10 cellular contexts compared by ENCODE assay signal in the genomic region with DNA sequence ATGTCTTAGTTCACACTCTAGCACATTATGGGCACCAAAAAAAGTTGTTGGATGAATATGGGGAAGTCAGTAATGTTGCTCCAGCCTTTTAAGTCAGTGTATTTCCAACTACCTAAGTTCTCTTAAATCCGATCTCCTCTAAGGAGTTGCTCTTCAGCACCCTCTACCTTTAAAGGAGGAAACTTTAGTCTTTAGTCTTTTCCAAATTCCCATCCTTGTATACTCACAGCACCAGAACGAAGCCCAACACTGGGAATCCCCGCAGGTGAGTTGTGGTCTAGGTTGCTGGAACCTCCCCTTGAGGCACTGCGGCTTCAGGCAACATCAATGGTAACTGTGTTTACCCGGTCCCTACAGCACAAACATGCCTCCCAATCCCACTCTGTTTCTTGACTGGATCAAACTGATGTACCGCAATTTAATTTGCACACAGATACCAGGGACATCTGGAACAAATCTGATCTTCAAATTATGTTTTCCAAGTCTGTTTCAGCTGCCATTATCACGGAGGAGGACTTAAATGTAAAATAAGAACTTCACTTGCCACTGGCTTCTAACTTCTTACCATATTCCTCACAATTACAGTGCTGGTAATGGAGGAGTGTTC.
A peak's percentile ranks its signal among the peaks of the same experiment; 100 is the strongest.
DNase-seq lines count a peak whose midpoint lies in the region; ATAC-seq, FAIRE-seq and TF ChIP-seq lines count a peak whose summit lies in the region.
"Had no signal": no experiment of that assay in that cellular context is flagged by ENCODE, and none has a peak within 500 bp of the region (broad histone marks: within the 10 kb centered on the region; RNA-seq: fewer than 3 reads in every experiment).

No MANE protein-coding gene starts in this region.

- no peak overlapping the region for H3T11ph ChIP-seq in H9 (ENCODE audit: low read length)

- H4K20me1 ChIP-seq in H9 (ENCODE audit: control insufficient read depth, insufficient read depth, insufficient read length) (peaks cover 2% of the 10 kb centered on the region), OCI-LY7 (ENCODE audit: insufficient read depth, low read length) (no peaks in the 10 kb centered on the region)

- no peak overlapping the region for H2BK15ac ChIP-seq in H9 (ENCODE audit: low read depth, low read length)

- no peaks in the 10 kb centered on the region for H3K9me3 ChIP-seq in H9 (ENCODE audit: control insufficient read depth, low read depth, low read length)
- no peaks in the 10 kb centered on the region for H3K9me3 ChIP-seq in OCI-LY7 (ENCODE audit: low read length)
- no peaks in the 10 kb centered on the region for H3K9me3 ChIP-seq in pancreas

- CTCF ChIA-PET in OCI-LY7 (lab: Charles Lee; ENCODE audit: unreplicated experiment): no interaction called here

- H3K27me3 Mint-ChIP-seq in H9 (ENCODE audit: low read depth): no peaks in the 10 kb centered on the region; the same call in 1 of the 2 replicates
- H3K27me3 Mint-ChIP-seq: activated naive CD8-positive, alpha-beta T cell treated with anti-CD3 and anti-CD28 coated beads, Interleukin-2, amount 10 ng/mL, durations not matched to agents 7 days and 5 days had no signal

- no peak for FAIRE-seq in pancreas (lab: Jason Lieb, UNC)

- H3K9ac ChIP-seq in H9 (ENCODE audit: extremely low read depth, insufficient read length, low read length): no peak overlapping the region

- intact Hi-C loops in OCI-LY7 (cut with micrococcal nuclease; ENCODE audit: unreplicated experiment) (no loop called here), pancreas (cut with DNase I) (no loop called here)

- DNase-seq in H9 (peak; percentile 51), OCI-LY7 (ENCODE audit: low spot score) (no peak), epithelial cell of proximal tubule (ENCODE audit: low read depth) (no peak), pancreas (no peak), activated gamma-delta T cell (lab: John Stamatoyannopoulos, UW) (no peak), AML-193 (lab: John Stamatoyannopoulos, UW) (no peak), NCI-H510A (lab: John Stamatoyannopoulos, UW) (no peak)
- DNase-seq: activated naive CD8-positive, alpha-beta T cell treated with anti-CD3 and anti-CD28 coated beads, Interleukin-2, amount 10 ng/mL, durations not matched to agents 7 days and 5 days; KG1 had no signal

- H3K4ac ChIP-seq in H9 (ENCODE audit: low read depth, low read length): no peak overlapping the region

- no peaks in the 10 kb centered on the region for H3K9me2 ChIP-seq in OCI-LY7 (ENCODE audit: insufficient read depth, low read length)

- no peak overlapping the region for H3K56ac ChIP-seq in H9 (ENCODE audit: insufficient read length, low read depth, low read length)

- peak in 3 of 4 donors; percentile 43 to 64 (median 60) for ATAC-seq in pancreas
- no peak for ATAC-seq in HG02623 (IDR thresholded peaks at IDR 0.05; ENCODE audit: unreplicated experiment)

- H3K4me2 ChIP-seq in H9 (ENCODE audit: insufficient read depth, insufficient read length, low read length) (no peak overlapping the region), OCI-LY7 (ENCODE audit: low read length) (no peak overlapping the region)

- no peak overlapping the region for H3K27ac Mint-ChIP-seq in H9
- H3K27ac Mint-ChIP-seq: activated naive CD8-positive, alpha-beta T cell treated with anti-CD3 and anti-CD28 coated beads, Interleukin-2, amount 10 ng/mL, durations not matched to agents 7 days and 5 days had no signal

- peaks cover 8% of the 10 kb centered on the region; the same call in 1 of the 2 replicates for H3K79me2 ChIP-seq in H9 (ENCODE audit: insufficient read depth, low read length)
- no peaks in the 10 kb centered on the region; the same call in 1 of the 2 replicates for H3K79me2 ChIP-seq in OCI-LY7 (ENCODE audit: insufficient read depth, low read depth, low read length)

- H3K4me1 Mint-ChIP-seq in H9: peaks cover 32 to 40% of the 10 kb centered on the region in 2 experiments

- H3K23ac ChIP-seq in H9 (ENCODE audit: insufficient read length, low read depth, low read length): no peak overlapping the region

- H3K4me1 ChIP-seq in H9 (ENCODE audit: insufficient read depth, low read length): peaks cover 8% of the 10 kb centered on the region; the same call in 1 of the 2 replicates
- peaks cover under 1% of the 10 kb centered on the region for H3K4me1 ChIP-seq in OCI-LY7 (ENCODE audit: insufficient read depth, low read length, poor library complexity, severe bottlenecking)
- no peaks in the 10 kb centered on the region for H3K4me1 ChIP-seq in pancreas

- H2BK5ac ChIP-seq in H9 (ENCODE audit: insufficient read length, low read length): no peak overlapping the region

- no peak overlapping the region for H2BK20ac ChIP-seq in H9 (ENCODE audit: low read depth, low read length, poor library complexity, severe bottlenecking)

- no peak overlapping the region for H4K91ac ChIP-seq in H9 (ENCODE audit: insufficient read length, low read depth, low read length)

- H2AFZ ChIP-seq in H9 (ENCODE audit: low read length) (no peak overlapping the region), OCI-LY7 (ENCODE audit: low read length) (no peak overlapping the region)

- no peak overlapping the region for H3K4me3 ChIP-seq in OCI-LY7 (ENCODE audit: low read depth, low read length, poor library complexity, severe bottlenecking)
- H3K4me3 ChIP-seq in epithelial cell of proximal tubule (ENCODE audit: low read depth, low read length): no peak overlapping the region
- no peak overlapping the region for H3K4me3 ChIP-seq in pancreas

- H3K79me1 ChIP-seq in H9 (ENCODE audit: insufficient read depth, low read depth, low read length, poor library complexity, severe bottlenecking): peaks cover 22% of the 10 kb centered on the region

- peaks cover 18 to 22% (median 21%) of the 10 kb centered on the region in 3 experiments for H3K36me3 Mint-ChIP-seq in H9 (ENCODE audit: insufficient read depth in 1 of 3, low read depth in 3 of 3)

- H4K8ac ChIP-seq in H9 (replicated peaks; ENCODE audit: insufficient read length, low read depth, low read length): no peak overlapping the region

- no peak overlapping the region for H2BK12ac ChIP-seq in H9 (ENCODE audit: insufficient read length, low read depth, low read length)

- no peak overlapping the region for H4K5ac ChIP-seq in H9 (ENCODE audit: insufficient read length, low read depth, low read length)

- H3K9me3 Mint-ChIP-seq in H9: peaks cover 8 to 9% of the 10 kb centered on the region in 2 experiments; a peak in 3 of 5 replicates

- no TSS peak for BruUV-seq in OCI-LY7 (replicated peaks; lab: Mats Ljungman, UMichigan)

- no peak overlapping the region for H3K14ac ChIP-seq in H9 (ENCODE audit: insufficient read depth, low read length)

- WGBS in H9 (ENCODE audit: extremely low coverage, insufficient read length, low lambda C conversion rate): no CpG with 5 or more reads among the region's 7 CpGs
- 82 to 91% methylated on average over 7 of the region's 7 CpGs for WGBS in pancreas, 2 donors

- H3K23me2 ChIP-seq in H9 (ENCODE audit: insufficient read length, low read depth, low read length, poor library complexity, severe bottlenecking): no peaks in the 10 kb centered on the region

- H2AK5ac ChIP-seq in H9 (ENCODE audit: insufficient read length, low read length): no peak overlapping the region

- POLR2A ChIA-PET in OCI-LY7 (lab: Charles Lee): interaction anchor here (0.7 kb wide), 1 partner anchor 18 kb away, joined by 3 read pairs; no protein-coding TSS in a partner anchor

- TF ChIP-seq CTCF in H9 (conservative IDR thresholded peaks at IDR 0.05) (peak; percentile 64), OCI-LY7 (conservative IDR thresholded peaks at IDR 0.05; ENCODE audit: low read length) (peak; percentile 30; the same call in 1 of the 2 replicates), epithelial cell of proximal tubule (conservative IDR thresholded peaks at IDR 0.05; ENCODE audit: low read depth, low read length) (peak; percentile 59), pancreas (IDR thresholded peaks at IDR 0.05) (peak in 1 of 4 donors; percentile 9)

- H2BK120ac ChIP-seq in H9 (ENCODE audit: low read depth, low read length, poor library complexity, severe bottlenecking): no peak overlapping the region

- H3K27ac ChIP-seq in H9 (ENCODE audit: insufficient read length, low read depth, low read length): no peak overlapping the region
- no peak overlapping the region for H3K27ac ChIP-seq in OCI-LY7 (ENCODE audit: low read depth, low read length, poor library complexity, severe bottlenecking)
- no peak overlapping the region for H3K27ac ChIP-seq in pancreas

- H3K36me3 ChIP-seq in OCI-LY7 (ENCODE audit: insufficient read depth, low read length) (no peaks in the 10 kb centered on the region; the same call in 1 of the 2 replicates), pancreas (no peaks in the 10 kb centered on the region)

- no peak overlapping the region for H3K18ac ChIP-seq in H9 (ENCODE audit: insufficient read length, low read depth, low read length)

- no peak overlapping the region for H3K4me3 Mint-ChIP-seq in H9
- H3K4me3 Mint-ChIP-seq: activated naive CD8-positive, alpha-beta T cell treated with anti-CD3 and anti-CD28 coated beads, Interleukin-2, amount 10 ng/mL, durations not matched to agents 7 days and 5 days had no signal

- no peaks in the 10 kb centered on the region for H3K27me3 ChIP-seq in H9 (ENCODE audit: insufficient read depth, low read length)
- H3K27me3 ChIP-seq in pancreas: no peaks in the 10 kb centered on the region
